Comparison of ENCODE assay signal across 18 cellular contexts in genomic region chr3:185489462-185489861, GRCh38.
"Had no signal": no experiment of that assay in that cellular context is flagged by ENCODE, and none has a peak within 500 bp of the region (broad histone marks: within the 10 kb centered on the region; RNA-seq: fewer than 3 reads in every experiment).

No MANE protein-coding gene starts in this region.

- H3K4me1 Mint-ChIP-seq: activated B cell treated with CpG ODN at 0.5 μM for 24 hours; brain; stimulated activated naive CD8-positive, alpha-beta T cell treated with anti-CD3 and anti-CD28 coated beads, Interleukin-15, amount 100 ng/mL, for 72 hours had no signal

- H3K4me1 ChIP-seq: gastrocnemius medialis, heart left ventricle, prostate gland, right atrium auricular region had no signal

- H3K27me3 Mint-ChIP-seq: activated B cell treated with CpG ODN at 0.5 μM for 24 hours; activated CD4-positive, alpha-beta memory T cell treated with anti-CD3 and anti-CD28 coated beads for 36 hours; activated naive CD8-positive, alpha-beta T cell; brain; stimulated activated naive CD8-positive, alpha-beta T cell treated with anti-CD3 and anti-CD28 coated beads, Interleukin-15, amount 100 ng/mL, for 72 hours had no signal

- H3K9me3 Mint-ChIP-seq: activated B cell treated with CpG ODN at 0.5 μM for 24 hours; activated CD4-positive, alpha-beta memory T cell treated with anti-CD3 and anti-CD28 coated beads for 36 hours; brain; immature natural killer cell; stimulated activated naive CD8-positive, alpha-beta T cell treated with anti-CD3 and anti-CD28 coated beads, Interleukin-15, amount 100 ng/mL, for 72 hours had no signal

- H3K27ac ChIP-seq: gastrocnemius medialis, heart left ventricle, prostate gland, right atrium auricular region had no signal

- H3K4me3 ChIP-seq: gastrocnemius medialis, heart left ventricle, prostate gland, right atrium auricular region, upper lobe of left lung had no signal

- DNase-seq: activated B cell treated with CpG ODN at 0.5 μM for 24 hours; activated CD4-positive, alpha-beta memory T cell treated with anti-CD3 and anti-CD28 coated beads for 36 hours; activated CD4-positive, alpha-beta T cell treated with anti-CD3 and anti-CD28 coated beads for 4 hours; amygdala; central memory CD4-positive, alpha-beta T cell; gastrocnemius medialis; heart left ventricle; immature natural killer cell; occipital lobe; stimulated activated CD4-positive, alpha-beta T cell treated with anti-CD3 and anti-CD28 coated beads, Interleukin-2, amount 100 ng/mL, for 48 hours; stimulated activated naive CD8-positive, alpha-beta T cell treated with anti-CD3 and anti-CD28 coated beads, Interleukin-15, amount 100 ng/mL, for 72 hours; T-helper 1 cell; T-helper 9 cell had no signal

- H3K27me3 ChIP-seq: gastrocnemius medialis, heart left ventricle, right atrium auricular region, upper lobe of left lung had no signal

- ATAC-seq: gastrocnemius medialis; heart left ventricle; stimulated activated naive CD8-positive, alpha-beta T cell treated with anti-CD3 and anti-CD28 coated beads, Interleukin-15, amount 100 ng/mL, for 72 hours had no signal

- H3K4me3 Mint-ChIP-seq: activated B cell treated with CpG ODN at 0.5 μM for 24 hours; activated CD4-positive, alpha-beta memory T cell treated with anti-CD3 and anti-CD28 coated beads for 36 hours; activated naive CD8-positive, alpha-beta T cell; brain; immature natural killer cell; stimulated activated naive CD8-positive, alpha-beta T cell treated with anti-CD3 and anti-CD28 coated beads, Interleukin-15, amount 100 ng/mL, for 72 hours had no signal

- H3K27ac Mint-ChIP-seq: activated B cell treated with CpG ODN at 0.5 μM for 24 hours; activated CD4-positive, alpha-beta memory T cell treated with anti-CD3 and anti-CD28 coated beads for 36 hours; activated naive CD8-positive, alpha-beta T cell; immature natural killer cell; stimulated activated naive CD8-positive, alpha-beta T cell treated with anti-CD3 and anti-CD28 coated beads, Interleukin-15, amount 100 ng/mL, for 72 hours had no signal

- H3K9me3 ChIP-seq: gastrocnemius medialis, heart left ventricle, prostate gland, right atrium auricular region, upper lobe of left lung had no signal
